19 cellular contexts compared by ENCODE assay signal in genomic region chr1:155202731-155203515, GRCh38. TPM values are rescaled to one million over a fixed set of nuclear protein-coding genes. Genes with fewer than 3 reads are reported as not detected.
A peak's percentile ranks its signal among the peaks of the same experiment; 100 is the strongest.
DNase-seq lines count a peak whose midpoint lies in the region; ATAC-seq and TF ChIP-seq lines count a peak whose summit lies in the region.
"Had no signal": no experiment of that assay in that cellular context is flagged by ENCODE, and none has a peak within 500 bp of the region (broad histone marks: within the 10 kb centered on the region; RNA-seq: fewer than 3 reads in every experiment).

No MANE protein-coding gene starts in this region.

- H3K9me3 ChIP-seq in neuronal stem cell (replicated peaks in 1 of 2; ENCODE audit: control insufficient read depth in 2 of 2, insufficient read depth in 1 of 2, low read depth in 1 of 2, low read length in 2 of 2) = peaks cover 0 to 2% of the 10 kb centered on the region in 2 donors
- H3K9me3 ChIP-seq: BLaER1, HAP-1, MG63 had no signal

- no peak overlapping the region for H3K4ac ChIP-seq in neuronal stem cell (ENCODE audit: low read length)

- H2BK12ac ChIP-seq in neuronal stem cell (ENCODE audit: low read length) = no peak overlapping the region

- TF ChIP-seq CTCF in HFFc6 (IDR thresholded peaks at IDR 0.05) (no peak), chondrocyte (IDR thresholded peaks at IDR 0.05) (no peak)

- H3K4me1 ChIP-seq in neuronal stem cell (ENCODE audit: control insufficient read depth in 2 of 2, insufficient read depth in 1 of 2, low read depth in 1 of 2, low read length in 2 of 2) = peaks cover 6 to 19% of the 10 kb centered on the region in 2 donors

- WGBS in neuronal stem cell (ENCODE audit: extremely low coverage in 2 of 2, insufficient read length in 2 of 2, insufficient replicate concordance in 1 of 2), 2 donors = no CpG with 5 or more reads among the region's 19 CpGs

- H3K9ac ChIP-seq in neuronal stem cell (ENCODE audit: low read depth, low read length, poor library complexity) = no peak overlapping the region
- H3K9ac ChIP-seq: BLaER1 had no signal

- ATAC-seq in GM21825 (IDR thresholded peaks at IDR 0.05; ENCODE audit: unreplicated experiment) (no peak), HG02763 (IDR thresholded peaks at IDR 0.05; ENCODE audit: unreplicated experiment) (no peak)

- H3K27ac ChIP-seq in neuronal stem cell (replicated peaks; ENCODE audit: low read length) = peak overlapping the region; percentile 33
- H3K27ac ChIP-seq: BLaER1, PC-9 had no signal

- no peak overlapping the region for H2BK5ac ChIP-seq in neuronal stem cell (ENCODE audit: low read length)

- H3K18ac ChIP-seq in neuronal stem cell (ENCODE audit: low read length) = no peak overlapping the region

- H3K27me3 Mint-ChIP-seq in activated CD4-positive, alpha-beta memory T cell treated with anti-CD3 and anti-CD28 coated beads for 36 hours = no peaks in the 10 kb centered on the region
- H3K27me3 Mint-ChIP-seq in activated CD4-positive, alpha-beta memory T cell treated with anti-CD3 and anti-CD28 coated beads, Interleukin-2, amount 10 ng/mL, durations not matched to agents 7 days and 5 days = no peaks in the 10 kb centered on the region
- peaks cover 4% of the 10 kb centered on the region; the same call in 1 of the 2 replicates for H3K27me3 Mint-ChIP-seq in HFFc6 (ENCODE audit: insufficient read depth)
- H3K27me3 Mint-ChIP-seq in chondrocyte (ENCODE audit: low read depth) = no peaks in the 10 kb centered on the region

- H2AK5ac ChIP-seq in neuronal stem cell (ENCODE audit: low read depth, low read length) = no peak overlapping the region

- peak overlapping the region; percentile 42 for H3K14ac ChIP-seq in neuronal stem cell (ENCODE audit: low read length)

- H3K4me2 ChIP-seq in neuronal stem cell (ENCODE audit: insufficient read depth, low read length, poor library complexity, severe bottlenecking) = no peak overlapping the region
- H3K4me2 ChIP-seq: BLaER1, PC-9 had no signal

- DNase-seq in activated CD4-positive, alpha-beta memory T cell treated with anti-CD3 and anti-CD28 coated beads for 36 hours = no peak
- DNase-seq in activated CD4-positive, alpha-beta memory T cell treated with anti-CD3 and anti-CD28 coated beads, Interleukin-2, amount 10 ng/mL, durations not matched to agents 7 days and 5 days = no peak
- DNase-seq in HFFc6 (no peak), chondrocyte (ENCODE audit: low spot score) (peak; percentile 87), neuronal stem cell (ENCODE audit: low spot score) (no peak)
- no peak for DNase-seq in activated CD4-positive, CD25-positive, alpha-beta regulatory T cell (lab: John Stamatoyannopoulos, UW)
- DNase-seq: DMS79 treated with DMSO at 0.1 percent for 48 hours, Karpas-422, MG63, NCI-H1092 treated with DMSO at 0.1 percent for 48 hours, NCI-H1694, NCI-H510A treated with DMSO at 0.1 percent for 48 hours, NCI-H82, PC-9 had no signal

- peaks cover 11% of the 10 kb centered on the region for H3K4me1 Mint-ChIP-seq in activated CD4-positive, alpha-beta memory T cell treated with anti-CD3 and anti-CD28 coated beads for 36 hours (ENCODE audit: low read depth)
- peaks cover 13% of the 10 kb centered on the region for H3K4me1 Mint-ChIP-seq in activated CD4-positive, alpha-beta memory T cell treated with anti-CD3 and anti-CD28 coated beads, Interleukin-2, amount 10 ng/mL, durations not matched to agents 7 days and 5 days
- H3K4me1 Mint-ChIP-seq in HFFc6 (ENCODE audit: low read depth) (peaks cover 14% of the 10 kb centered on the region), chondrocyte (ENCODE audit: low read depth) (peaks cover 17% of the 10 kb centered on the region)

- no peak overlapping the region for H2BK120ac ChIP-seq in neuronal stem cell (ENCODE audit: low read depth, low read length)

- H3K27ac Mint-ChIP-seq in activated CD4-positive, alpha-beta memory T cell treated with anti-CD3 and anti-CD28 coated beads for 36 hours = peak overlapping the region; percentile 29
- no peak overlapping the region for H3K27ac Mint-ChIP-seq in activated CD4-positive, alpha-beta memory T cell treated with anti-CD3 and anti-CD28 coated beads, Interleukin-2, amount 10 ng/mL, durations not matched to agents 7 days and 5 days
- H3K27ac Mint-ChIP-seq in HFFc6 (peak overlapping the region; percentile 34; the same call in 1 of the 2 replicates), chondrocyte (ENCODE audit: unreplicated experiment) (no peak overlapping the region)

- peak overlapping the region; percentile 67 for H4K8ac ChIP-seq in neuronal stem cell (ENCODE audit: low read depth, low read length)

- no peak overlapping the region for H3K4me3 ChIP-seq in neuronal stem cell (ENCODE audit: low read length in 2 of 2)
- H3K4me3 ChIP-seq: BLaER1, HAP-1, MG63, PC-9 had no signal

- H4K91ac ChIP-seq in neuronal stem cell (ENCODE audit: low read depth, low read length, poor library complexity) = no peak overlapping the region

- intact Hi-C loops in activated CD4-positive, alpha-beta memory T cell treated with anti-CD3 and anti-CD28 coated beads for 36 hours (cut with micrococcal nuclease) = no loop called here

- H3K36me3 ChIP-seq in neuronal stem cell (replicated peaks in 1 of 2; ENCODE audit: control insufficient read depth in 2 of 2, insufficient read depth in 2 of 2, low read length in 2 of 2) = peaks cover 53 to 77% of the 10 kb centered on the region in 2 donors
- H3K36me3 ChIP-seq: MG63 had no signal

- peaks cover 7% of the 10 kb centered on the region for H3K36me3 Mint-ChIP-seq in activated CD4-positive, alpha-beta memory T cell treated with anti-CD3 and anti-CD28 coated beads for 36 hours
- peaks cover 8% of the 10 kb centered on the region for H3K36me3 Mint-ChIP-seq in activated CD4-positive, alpha-beta memory T cell treated with anti-CD3 and anti-CD28 coated beads, Interleukin-2, amount 10 ng/mL, durations not matched to agents 7 days and 5 days (ENCODE audit: low read depth)
- H3K36me3 Mint-ChIP-seq in HFFc6 (ENCODE audit: low read depth) (peaks cover 11% of the 10 kb centered on the region), chondrocyte (ENCODE audit: low read depth) (peaks cover 12% of the 10 kb centered on the region)

- no peaks in the 10 kb centered on the region for H3K27me3 ChIP-seq in neuronal stem cell (ENCODE audit: control insufficient read depth in 3 of 3, insufficient read depth in 3 of 3, low read depth in 1 of 3, low read length in 3 of 3)
- H3K27me3 ChIP-seq: BLaER1, MG63 had no signal

- no peak overlapping the region for H3K4me3 Mint-ChIP-seq in activated CD4-positive, alpha-beta memory T cell treated with anti-CD3 and anti-CD28 coated beads for 36 hours
- no peak overlapping the region for H3K4me3 Mint-ChIP-seq in activated CD4-positive, alpha-beta memory T cell treated with anti-CD3 and anti-CD28 coated beads, Interleukin-2, amount 10 ng/mL, durations not matched to agents 7 days and 5 days
- H3K4me3 Mint-ChIP-seq in HFFc6 = no peak overlapping the region
- H3K4me3 Mint-ChIP-seq in chondrocyte (ENCODE audit: unreplicated experiment) = no peak overlapping the region

- POLR2A ChIA-PET in activated CD4-positive, alpha-beta memory T cell treated with anti-CD3 and anti-CD28 coated beads for 36 hours (lab: Charles Lee) = interaction anchor here (0.6 to 1.2 kb wide), 2 partner anchors 10 to 1283 kb away, joined by 5 to 6 read pairs; no protein-coding TSS in a partner anchor
- POLR2A ChIA-PET in activated CD4-positive, alpha-beta memory T cell treated with anti-CD3 and anti-CD28 coated beads, Interleukin-2, amount 10 ng/mL, durations not matched to agents 7 days and 5 days (lab: Charles Lee) = interaction anchor here (1.5 to 3.8 kb wide), 3 partner anchors 9 to 47 kb away, joined by 3 to 20 read pairs (median 5); no protein-coding TSS in a partner anchor

- H2AFZ ChIP-seq in neuronal stem cell (ENCODE audit: low read length) = no peak overlapping the region
- H2AFZ ChIP-seq: PC-9 had no signal

- no peak overlapping the region for H3K23ac ChIP-seq in neuronal stem cell (ENCODE audit: low read depth, low read length, poor library complexity)

- H2BK15ac ChIP-seq in neuronal stem cell (ENCODE audit: low read length) = no peak overlapping the region

- CTCF ChIA-PET in activated CD4-positive, alpha-beta memory T cell treated with anti-CD3 and anti-CD28 coated beads for 36 hours (lab: Charles Lee) = interaction anchor here (0.8 to 1.3 kb wide), 2 partner anchors 9 to 114 kb away, joined by 3 to 6 read pairs; no protein-coding TSS in a partner anchor
- CTCF ChIA-PET in activated CD4-positive, alpha-beta memory T cell treated with anti-CD3 and anti-CD28 coated beads, Interleukin-2, amount 10 ng/mL, durations not matched to agents 7 days and 5 days (lab: Charles Lee) = interaction anchor here (1.1 to 2.4 kb wide), 5 partner anchors 9 to 41 kb away, joined by 3 to 7 read pairs (median 4); partner anchors contain the start of gene KRTCAP2

- peaks cover 10% of the 10 kb centered on the region for H3K79me1 ChIP-seq in neuronal stem cell (ENCODE audit: low read depth, low read length)

- H3K9me3 Mint-ChIP-seq in activated CD4-positive, alpha-beta memory T cell treated with anti-CD3 and anti-CD28 coated beads for 36 hours = no peaks in the 10 kb centered on the region
- H3K9me3 Mint-ChIP-seq in activated CD4-positive, alpha-beta memory T cell treated with anti-CD3 and anti-CD28 coated beads, Interleukin-2, amount 10 ng/mL, durations not matched to agents 7 days and 5 days = no peaks in the 10 kb centered on the region
- H3K9me3 Mint-ChIP-seq in HFFc6 (no peaks in the 10 kb centered on the region), chondrocyte (ENCODE audit: low read depth) (no peaks in the 10 kb centered on the region)
- H3K9me3 Mint-ChIP-seq: CD8-positive, alpha-beta memory T cell had no signal

RNA-seq across cellular contexts. Expression of gene THBS3, which starts 4.8 kb away (rescaled TPM):
- 10 to 100 TPM; 15.6 to 17.3 TPM for total RNA-seq in activated CD4-positive, alpha-beta memory T cell treated with anti-CD3 and anti-CD28 coated beads for 36 hours
- 10 to 100 TPM; 30.7 to 32.3 TPM for total RNA-seq in activated CD4-positive, alpha-beta memory T cell treated with anti-CD3 and anti-CD28 coated beads, Interleukin-2, amount 10 ng/mL, durations not matched to agents 7 days and 5 days
- total RNA-seq in HFFc6 (2021; fragmentation: NEBNext Ultra II Directional; extraction: Animal tissue kit (Norgen Biotek cat#: 25700)) = 10 to 100 TPM; 13.9 to 20.3 (median 16.9) TPM
- total RNA-seq in chondrocyte = 112 to 127 TPM (median 118 TPM) in 3 replicates
- polyA plus RNA-seq in neuronal stem cell (2013, experiment 1 of 2) = 25.0 TPM
- 25.1 TPM for polyA plus RNA-seq in neuronal stem cell (2013, experiment 2 of 2)

RNA-seq across cellular contexts. Expression of gene MTX1, which starts 5.6 kb away (rescaled TPM):
- total RNA-seq in activated CD4-positive, alpha-beta memory T cell treated with anti-CD3 and anti-CD28 coated beads for 36 hours = 10 to 100 TPM; 45.2 to 47.9 TPM
- 10 to 100 TPM; 41.2 to 43.1 TPM for total RNA-seq in activated CD4-positive, alpha-beta memory T cell treated with anti-CD3 and anti-CD28 coated beads, Interleukin-2, amount 10 ng/mL, durations not matched to agents 7 days and 5 days
- total RNA-seq in HFFc6 (2021; fragmentation: NEBNext Ultra II Directional; extraction: Animal tissue kit (Norgen Biotek cat#: 25700)) = 10 to 100 TPM; 49.8 to 55.4 (median 51.5) TPM
- total RNA-seq in chondrocyte = 28.2 to 49.1 TPM (median 29.8 TPM) in 3 replicates
- polyA plus RNA-seq in neuronal stem cell (2013, experiment 1 of 2) = 28.8 TPM
- 29.5 TPM for polyA plus RNA-seq in neuronal stem cell (2013, experiment 2 of 2)

RNA-seq across cellular contexts. Expression of gene TRIM46, which starts 29.3 kb away (rescaled TPM):
- 1 to 10 TPM; 6.3 to 7.1 TPM for total RNA-seq in activated CD4-positive, alpha-beta memory T cell treated with anti-CD3 and anti-CD28 coated beads for 36 hours
- total RNA-seq in activated CD4-positive, alpha-beta memory T cell treated with anti-CD3 and anti-CD28 coated beads, Interleukin-2, amount 10 ng/mL, durations not matched to agents 7 days and 5 days = 10 to 100 TPM; 17.8 to 18.3 TPM
- total RNA-seq in HFFc6 (2021; fragmentation: NEBNext Ultra II Directional; extraction: Animal tissue kit (Norgen Biotek cat#: 25700)) = 1 to 10 TPM; 5.1 to 7.1 (median 6.1) TPM
- 9.6 to 10.7 TPM (median 9.7 TPM) in 3 replicates for total RNA-seq in chondrocyte
- polyA plus RNA-seq in neuronal stem cell (2013, experiment 1 of 2) = 7.5 TPM
- polyA plus RNA-seq in neuronal stem cell (2013, experiment 2 of 2) = 7.4 TPM

RNA-seq across cellular contexts. Expression of gene KRTCAP2, which starts 29.8 kb away (rescaled TPM):
- 100 to 1,000 TPM; 138 to 146 TPM for total RNA-seq in activated CD4-positive, alpha-beta memory T cell treated with anti-CD3 and anti-CD28 coated beads for 36 hours
- 100 to 1,000 TPM; 203 to 224 TPM for total RNA-seq in activated CD4-positive, alpha-beta memory T cell treated with anti-CD3 and anti-CD28 coated beads, Interleukin-2, amount 10 ng/mL, durations not matched to agents 7 days and 5 days
- 100 to 1,000 TPM; 231 to 351 (median 285) TPM for total RNA-seq in HFFc6 (2021; fragmentation: NEBNext Ultra II Directional; extraction: Animal tissue kit (Norgen Biotek cat#: 25700))
- 159 to 202 TPM (median 174 TPM) in 3 replicates for total RNA-seq in chondrocyte
- polyA plus RNA-seq in neuronal stem cell (2013, experiment 1 of 2) = 210 TPM
- polyA plus RNA-seq in neuronal stem cell (2013, experiment 2 of 2) = 197 TPM

RNA-seq across cellular contexts. Expression of gene ENTREP3, which starts 52.4 kb away (rescaled TPM):
- 10 to 100 TPM; 32.9 to 34.1 TPM for total RNA-seq in activated CD4-positive, alpha-beta memory T cell treated with anti-CD3 and anti-CD28 coated beads for 36 hours
- 10 to 100 TPM; 26.3 to 27.3 TPM for total RNA-seq in activated CD4-positive, alpha-beta memory T cell treated with anti-CD3 and anti-CD28 coated beads, Interleukin-2, amount 10 ng/mL, durations not matched to agents 7 days and 5 days
- total RNA-seq in HFFc6 (2021; fragmentation: NEBNext Ultra II Directional; extraction: Animal tissue kit (Norgen Biotek cat#: 25700)) = 10 to 100 TPM; 53.6 to 81.3 (median 58.8) TPM
- total RNA-seq in chondrocyte = 34.0 to 42.8 TPM (median 42.8 TPM) in 3 replicates
- 55.8 TPM for polyA plus RNA-seq in neuronal stem cell (2013, experiment 1 of 2)
- 56.4 TPM for polyA plus RNA-seq in neuronal stem cell (2013, experiment 2 of 2)

Comparison
In these comparisons a context has a peak if more than half of its experiments do, and no peak if none do; other contexts are left out.
1. H3K27ac Mint-ChIP-seq: peak in activated CD4-positive, alpha-beta memory T cell treated with anti-CD3 and anti-CD28 coated beads for 36 hours (single experiment) and HFFc6 (single experiment); none in activated CD4-positive, alpha-beta memory T cell treated with anti-CD3 and anti-CD28 coated beads, Interleukin-2, amount 10 ng/mL, durations not matched to agents 7 days and 5 days (single experiment) and chondrocyte (single experiment).